15 cellular contexts compared by ENCODE assay signal in genomic region chr11:23932485-23932898, GRCh38.
A peak's percentile ranks its signal among the peaks of the same experiment; 100 is the strongest.
DNase-seq lines count a peak whose midpoint lies in the region; TF ChIP-seq lines count a peak whose summit lies in the region.
"Had no signal": no experiment of that assay in that cellular context is flagged by ENCODE, and none has a peak within 500 bp of the region (broad histone marks: within the 10 kb centered on the region; RNA-seq: fewer than 3 reads in every experiment).

No MANE protein-coding gene starts in this region.

- H3K27ac ChIP-seq in colonic mucosa (peak overlapping the region; percentile 22), esophagus muscularis mucosa (replicated peaks in 1 of 4) (no peak overlapping the region)

- H3K9me3 ChIP-seq in colonic mucosa = no peaks in the 10 kb centered on the region
- H3K9me3 ChIP-seq in esophagus muscularis mucosa = no peaks in the 10 kb centered on the region
- H3K9me3 ChIP-seq: MG63 had no signal

- H3K9me3 Mint-ChIP-seq in neural crest cell = peaks cover 3% of the 10 kb centered on the region

- H3K4me3 Mint-ChIP-seq in neural crest cell = no peak overlapping the region
- H3K4me3 Mint-ChIP-seq: T-helper 17 cell had no signal

- TF ChIP-seq EP300 in esophagus muscularis mucosa (IDR thresholded peaks at IDR 0.05) = no peak

- intact Hi-C loops in colonic mucosa (cut with DNase I) = no loop called here
- intact Hi-C loops in esophagus muscularis mucosa (cut with DNase I) = no loop called here

- no peaks in the 10 kb centered on the region for H3K27me3 Mint-ChIP-seq in neural crest cell (ENCODE audit: low read depth)
- H3K27me3 Mint-ChIP-seq: T-helper 17 cell had no signal

- H3K36me3 Mint-ChIP-seq in neural crest cell (ENCODE audit: low read depth) = no peaks in the 10 kb centered on the region

- no peaks in the 10 kb centered on the region for H3K4me1 ChIP-seq in colonic mucosa
- peaks cover 0 to 6% (median 0%) of the 10 kb centered on the region in 4 donors for H3K4me1 ChIP-seq in esophagus muscularis mucosa

- peak overlapping the region; percentile 30 for H3K27ac Mint-ChIP-seq in neural crest cell (ENCODE audit: unreplicated experiment)
- H3K27ac Mint-ChIP-seq: T-helper 17 cell had no signal

- no peak overlapping the region for H3K4me3 ChIP-seq in AG09309 (ENCODE audit: control insufficient read depth, low read depth, low read length)
- no peak overlapping the region for H3K4me3 ChIP-seq in colonic mucosa
- H3K4me3 ChIP-seq in esophagus muscularis mucosa = no peak overlapping the region
- H3K4me3 ChIP-seq: MG63 had no signal

- no peak for TF ChIP-seq CTCF in AG09309 (IDR thresholded peaks at IDR 0.05; ENCODE audit: control insufficient read depth, insufficient read depth, low read depth, low read length, missing control alignments)
- TF ChIP-seq CTCF in colonic mucosa (IDR thresholded peaks at IDR 0.05) = no peak
- no peak for TF ChIP-seq CTCF in neural crest cell (conservative IDR thresholded peaks at IDR 0.05)
- TF ChIP-seq CTCF in esophagus muscularis mucosa (IDR thresholded peaks at IDR 0.05) = no peak

- H3K27me3 ChIP-seq in colonic mucosa (no peaks in the 10 kb centered on the region), esophagus muscularis mucosa (no peaks in the 10 kb centered on the region)
- H3K27me3 ChIP-seq: MG63 had no signal

- H3K4me1 Mint-ChIP-seq in neural crest cell = peaks cover 24% of the 10 kb centered on the region
- H3K4me1 Mint-ChIP-seq: T-helper 17 cell had no signal

- DNase-seq in AG09309 (ENCODE audit: low read depth) (peak; percentile 3), NCI-H226 (peak; percentile 84), colonic mucosa (no peak), neural crest cell (ENCODE audit: low read depth, low spot score) (no peak), cortex of kidney (lab: John Stamatoyannopoulos, UW) (no peak), esophagus muscularis mucosa (ENCODE audit: extremely low spot score) (no peak), NCI-H187 (lab: John Stamatoyannopoulos, UW) (no peak)
- no peak for DNase-seq in stimulated activated CD4-positive, alpha-beta T cell treated with anti-CD3 and anti-CD28 coated beads, Interleukin-2, amount 100 ng/mL, for 24 hours
- DNase-seq: activated CD4-positive, alpha-beta T cell treated with anti-CD3 and anti-CD28 coated beads for 1 hour; activated naive CD4-positive, alpha-beta T cell treated with anti-CD3 and anti-CD28 coated beads, Interleukin-2, amount 50 U/mL, for 16 hours; GF-D8; MG63; NCI-H2081 treated with DMSO at 0.1 percent for 48 hours; NCI-H774; T-helper 17 cell had no signal

- TF ChIP-seq POLR2A in esophagus muscularis mucosa (IDR thresholded peaks at IDR 0.05; ENCODE audit: low read depth) = no peak

- H3K36me3 ChIP-seq in colonic mucosa = no peaks in the 10 kb centered on the region
- no peaks in the 10 kb centered on the region for H3K36me3 ChIP-seq in esophagus muscularis mucosa
- H3K36me3 ChIP-seq: MG63 had no signal

- no peak overlapping the region for H3K9ac ChIP-seq in colonic mucosa (ENCODE audit: low read depth in 2 of 2, low read length in 2 of 2)

Comparison
In these comparisons a context has a peak if more than half of its experiments do, and no peak if none do; other contexts are left out.
1. DNase-seq: peak in AG09309 (single experiment) and NCI-H226 (single experiment); none in colonic mucosa (single experiment), neural crest cell (single experiment), cortex of kidney (single experiment), stimulated activated CD4-positive, alpha-beta T cell treated with anti-CD3 and anti-CD28 coated beads, Interleukin-2, amount 100 ng/mL, for 24 hours (0 of 2), esophagus muscularis mucosa (single experiment) and NCI-H187 (0 of 2).